Comparison of ENCODE assay signal across 10 cellular contexts in the genomic region with DNA sequence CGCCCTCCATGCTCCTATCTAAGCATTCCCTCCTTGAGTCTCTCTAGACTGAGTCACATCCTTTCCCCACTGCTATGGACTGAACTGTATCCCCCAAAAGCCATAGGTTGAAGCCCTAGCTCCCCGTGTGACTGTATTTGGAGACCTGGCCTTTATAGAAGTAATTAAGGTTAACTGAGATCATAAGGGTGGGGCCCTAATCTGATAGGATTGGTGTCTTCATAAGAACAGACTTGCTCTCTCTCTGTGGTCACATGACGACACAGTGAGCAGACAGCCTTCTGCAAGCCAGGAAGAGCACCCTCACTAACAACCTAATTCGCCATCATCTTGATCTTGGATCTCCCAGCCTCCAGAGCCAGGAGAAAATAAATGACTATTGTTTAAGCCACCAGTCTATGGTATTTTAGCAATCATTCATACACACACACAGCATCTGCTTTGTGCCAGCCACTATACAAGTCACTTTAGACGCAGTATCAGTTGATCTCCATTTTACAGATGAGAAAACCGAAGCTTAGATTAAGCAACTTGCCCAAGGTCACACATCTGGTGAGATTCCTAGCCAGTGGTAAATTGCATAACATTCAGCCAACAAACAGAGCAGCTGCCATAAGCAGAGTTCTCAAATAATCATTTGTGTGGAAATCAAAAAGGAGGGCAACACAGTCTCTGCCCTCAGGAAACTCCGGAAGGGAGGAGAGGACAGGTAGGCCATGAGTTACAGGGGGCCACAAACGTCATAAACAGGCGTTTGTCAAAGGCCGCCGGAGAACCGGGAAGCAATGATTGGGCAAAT.
DNase-seq lines count a peak whose midpoint lies in the region; ATAC-seq, FAIRE-seq and TF ChIP-seq lines count a peak whose summit lies in the region.
"Had no signal": no experiment of that assay in that cellular context is flagged by ENCODE, and none has a peak within 500 bp of the region (broad histone marks: within the 10 kb centered on the region; RNA-seq: fewer than 3 reads in every experiment).

No MANE protein-coding gene starts in this region.

- H2AK5ac ChIP-seq in mesenchymal stem cell (ENCODE audit: low read length, severe bottlenecking): peak overlapping the region; percentile 76

- DNase-seq in activated naive CD8-positive, alpha-beta T cell treated with anti-CD3 and anti-CD28 coated beads, Interleukin-2, amount 10 ng/mL, durations not matched to agents 7 days and 5 days: no peak
- DNase-seq in mesenchymal stem cell: peak; percentile 79
- no peak for DNase-seq in prostate gland (ENCODE audit: low spot score)
- DNase-seq in ACHN: no peak
- DNase-seq in GM19239 (ENCODE audit: insufficient read length, low spot score): no peak
- no peak for DNase-seq in nucleus accumbens (lab: John Stamatoyannopoulos, UW)
- DNase-seq: activated effector memory CD4-positive, alpha-beta T cell treated with Interleukin-2 at 50 U/mL for 16 hours; NCI-H2227 treated with DMSO at 0.1 percent for 48 hours had no signal

- TF ChIP-seq EP300 in Ishikawa (IDR thresholded peaks at IDR 0.05; ENCODE audit: borderline replicate concordance): no peak

- in situ Hi-C loops in ACHN (cut with HindIII; ENCODE audit: low pct_ligation_motif_present, low pct_unique_long_range_greater_than_20kb, low sequenced_read_pairs): no loop called here

- peak overlapping the region; percentile 69 to 95 for H2BK12ac ChIP-seq in mesenchymal stem cell (ENCODE audit: low read length in 2 of 2)

- H2BK5ac ChIP-seq in mesenchymal stem cell (ENCODE audit: low read depth, low read length, poor library complexity, severe bottlenecking): no peak overlapping the region

- peaks cover 7 to 25% (median 15%) of the 10 kb centered on the region in 11 experiments; a peak in 19 of 22 replicates for H3K9me3 ChIP-seq in BLaER1 treated with 17β-estradiol and CSF1 and Interleukin-3, amounts not matched to agents 10 nM and 100 nM (replicated peaks in 1 of 11)
- peaks cover 16% of the 10 kb centered on the region for H3K9me3 ChIP-seq in mesenchymal stem cell (ENCODE audit: control insufficient read depth, low read length)
- H3K9me3 ChIP-seq in prostate gland: no peaks in the 10 kb centered on the region

- ATAC-seq in activated naive CD8-positive, alpha-beta T cell treated with anti-CD3 and anti-CD28 coated beads, Interleukin-2, amount 10 ng/mL, durations not matched to agents 7 days and 5 days (ENCODE audit: low read depth): no peak

- peak overlapping the region; percentile 35 for H3K4me3 Mint-ChIP-seq in activated naive CD8-positive, alpha-beta T cell treated with anti-CD3 and anti-CD28 coated beads, Interleukin-2, amount 10 ng/mL, durations not matched to agents 7 days and 5 days

- peaks cover 13% of the 10 kb centered on the region for H3K9me3 Mint-ChIP-seq in activated naive CD8-positive, alpha-beta T cell treated with anti-CD3 and anti-CD28 coated beads, Interleukin-2, amount 10 ng/mL, durations not matched to agents 7 days and 5 days

- peak overlapping the region; percentile 75 to 96 (median 92); a peak in 20 of 22 replicates for H3K4me2 ChIP-seq in BLaER1 treated with 17β-estradiol and CSF1 and Interleukin-3, amounts not matched to agents 10 nM and 100 nM
- H3K4me2 ChIP-seq in mesenchymal stem cell (ENCODE audit: low read length, poor library complexity, severe bottlenecking): no peak overlapping the region

- H2BK120ac ChIP-seq in mesenchymal stem cell (ENCODE audit: low read depth, low read length): no peak overlapping the region

- TF ChIP-seq RAD21 in Ishikawa (IDR thresholded peaks at IDR 0.05; ENCODE audit: low read depth): 0 out of 2 replicates have a peak, but pooled peaks have one; percentile 2

- no peak overlapping the region for H3K23ac ChIP-seq in mesenchymal stem cell (ENCODE audit: low read length in 2 of 2)

- H2AFZ ChIP-seq in mesenchymal stem cell (ENCODE audit: low read depth, low read length): no peak overlapping the region

- peak overlapping the region in 9 of 11 experiments; percentile 75 to 86 (median 84); a peak in 17 of 22 replicates for H3K27ac ChIP-seq in BLaER1 treated with 17β-estradiol and CSF1 and Interleukin-3, amounts not matched to agents 10 nM and 100 nM
- no peak overlapping the region for H3K27ac ChIP-seq in mesenchymal stem cell (ENCODE audit: low read length, poor library complexity, severe bottlenecking)
- H3K27ac ChIP-seq in prostate gland: no peak overlapping the region

- H4K8ac ChIP-seq in mesenchymal stem cell (ENCODE audit: low read length): peak overlapping the region; percentile 63

- H3K27me3 Mint-ChIP-seq in activated naive CD8-positive, alpha-beta T cell treated with anti-CD3 and anti-CD28 coated beads, Interleukin-2, amount 10 ng/mL, durations not matched to agents 7 days and 5 days: peaks cover 57% of the 10 kb centered on the region

- H4K91ac ChIP-seq in mesenchymal stem cell (ENCODE audit: low read length): peak overlapping the region; percentile 11

- peak overlapping the region; percentile 47 to 77 for H3K4ac ChIP-seq in mesenchymal stem cell (ENCODE audit: low read depth in 1 of 2, low read length in 2 of 2)

- TF ChIP-seq CTCF in prostate gland (IDR thresholded peaks at IDR 0.05): no peak

- H3K36me3 ChIP-seq in BLaER1 treated with 17β-estradiol and CSF1 and Interleukin-3, amounts not matched to agents 10 nM and 100 nM: no peaks in the 10 kb centered on the region
- no peaks in the 10 kb centered on the region for H3K36me3 ChIP-seq in mesenchymal stem cell (ENCODE audit: control insufficient read depth in 1 of 2, insufficient read depth in 2 of 2, low read depth in 1 of 2, low read length in 2 of 2)
- no peaks in the 10 kb centered on the region for H3K36me3 ChIP-seq in prostate gland

- peak overlapping the region in 3 of 10 experiments; percentile 61 to 70 (median 62); a peak in 2 of 20 replicates for H3K4me3 ChIP-seq in BLaER1 treated with 17β-estradiol and CSF1 and Interleukin-3, amounts not matched to agents 10 nM and 100 nM
- H3K4me3 ChIP-seq in mesenchymal stem cell (ENCODE audit: insufficient read depth in 1 of 2, low read depth in 1 of 2, low read length in 2 of 2): no peak overlapping the region
- no peak overlapping the region for H3K4me3 ChIP-seq in prostate gland

- peak overlapping the region in 7 of 11 experiments; percentile 74 to 85 (median 82); a peak in 9 of 22 replicates for H3K9ac ChIP-seq in BLaER1 treated with 17β-estradiol and CSF1 and Interleukin-3, amounts not matched to agents 10 nM and 100 nM
- H3K9ac ChIP-seq in mesenchymal stem cell (ENCODE audit: low read length): no peak overlapping the region

- intact Hi-C loops in prostate gland (cut with DNase I): loop anchor here (5.0 kb wide), 2 partner anchors 63 to 243 kb away; no protein-coding TSS in a partner anchor

- TF ChIP-seq POLR2A in prostate gland (IDR thresholded peaks at IDR 0.05): no peak

- no peak overlapping the region for H3K27ac Mint-ChIP-seq in activated naive CD8-positive, alpha-beta T cell treated with anti-CD3 and anti-CD28 coated beads, Interleukin-2, amount 10 ng/mL, durations not matched to agents 7 days and 5 days

- POLR2A ChIA-PET in activated naive CD8-positive, alpha-beta T cell treated with anti-CD3 and anti-CD28 coated beads, Interleukin-2, amount 10 ng/mL, durations not matched to agents 7 days and 5 days (lab: Charles Lee): no interaction called here

- no peaks in the 10 kb centered on the region for H3K79me1 ChIP-seq in mesenchymal stem cell (replicated peaks; ENCODE audit: low read length, poor library complexity, severe bottlenecking)

- no peaks in the 10 kb centered on the region for H3K36me3 Mint-ChIP-seq in activated naive CD8-positive, alpha-beta T cell treated with anti-CD3 and anti-CD28 coated beads, Interleukin-2, amount 10 ng/mL, durations not matched to agents 7 days and 5 days

- FAIRE-seq in GM19239 (lab: Jason Lieb, UNC): no peak

- peaks cover 6% of the 10 kb centered on the region for H3K4me1 Mint-ChIP-seq in activated naive CD8-positive, alpha-beta T cell treated with anti-CD3 and anti-CD28 coated beads, Interleukin-2, amount 10 ng/mL, durations not matched to agents 7 days and 5 days

- peak overlapping the region; percentile 20 for H2BK15ac ChIP-seq in mesenchymal stem cell (ENCODE audit: low read depth, poor library complexity, severe bottlenecking)

- peak overlapping the region in 1 of 2 experiments; percentile 13 for H3K14ac ChIP-seq in mesenchymal stem cell (ENCODE audit: low read length in 2 of 2)

- peaks cover 0 to 13% (median 4%) of the 10 kb centered on the region in 11 experiments; a peak in 3 of 22 replicates for H3K27me3 ChIP-seq in BLaER1 treated with 17β-estradiol and CSF1 and Interleukin-3, amounts not matched to agents 10 nM and 100 nM
- H3K27me3 ChIP-seq in mesenchymal stem cell (ENCODE audit: control insufficient read depth in 1 of 2, insufficient read depth in 1 of 2, low read length in 2 of 2): peaks cover 0 to 45% of the 10 kb centered on the region in 2 experiments
- H3K27me3 ChIP-seq in prostate gland (replicated peaks; ENCODE audit: insufficient read depth): no peaks in the 10 kb centered on the region

- peaks cover 26 to 47% (median 33%) of the 10 kb centered on the region in 10 experiments for H3K4me1 ChIP-seq in BLaER1 treated with 17β-estradiol and CSF1 and Interleukin-3, amounts not matched to agents 10 nM and 100 nM
- H3K4me1 ChIP-seq in mesenchymal stem cell (ENCODE audit: control insufficient read depth, insufficient read depth, low read depth, low read length) (peaks cover 21% of the 10 kb centered on the region), prostate gland (replicated peaks) (no peaks in the 10 kb centered on the region)

- H3K18ac ChIP-seq in mesenchymal stem cell (ENCODE audit: low read depth in 1 of 2, low read length in 2 of 2): peak overlapping the region in 1 of 2 experiments; percentile 97

- no peaks in the 10 kb centered on the region for H4K20me1 ChIP-seq in BLaER1 treated with 17β-estradiol and CSF1 and Interleukin-3, amounts not matched to agents 10 nM and 100 nM

- WGBS in mesenchymal stem cell: 88% methylated on average over 12 of the region's 12 CpGs
- 92% methylated on average over 12 of the region's 12 CpGs for WGBS in prostate gland

TF ChIP-seq in Ishikawa, 13 proteins besides CTCF, POLR2A, EP300 and RAD21:
- TF ChIP-seq, protein P1, sequence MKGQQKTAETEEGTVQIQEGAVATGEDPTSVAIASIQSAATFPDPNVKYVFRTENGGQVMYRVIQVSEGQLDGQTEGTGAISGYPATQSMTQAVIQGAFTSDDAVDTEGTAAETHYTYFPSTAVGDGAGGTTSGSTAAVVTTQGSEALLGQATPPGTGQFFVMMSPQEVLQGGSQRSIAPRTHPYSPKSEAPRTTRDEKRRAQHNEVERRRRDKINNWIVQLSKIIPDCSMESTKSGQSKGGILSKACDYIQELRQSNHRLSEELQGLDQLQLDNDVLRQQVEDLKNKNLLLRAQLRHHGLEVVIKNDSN (IDR thresholded peaks at IDR 0.05): peak; percentile 53; the same call in 1 of the 2 replicates
- no peak for TF ChIP-seq CREB1 (IDR thresholded peaks at IDR 0.05; ENCODE audit: low read depth)
- 0 out of 2 replicates have a peak, but pooled peaks have one; percentile 2 for TF ChIP-seq CEBPB (IDR thresholded peaks at IDR 0.05)

Comparison
In these comparisons a context has a peak if more than half of its experiments do, and no peak if none do; other contexts are left out.
1. H3K27ac ChIP-seq: peak in BLaER1 treated with 17β-estradiol and CSF1 and Interleukin-3, amounts not matched to agents 10 nM and 100 nM (9 of 11); none in mesenchymal stem cell (single experiment) and prostate gland (0 of 2).